27 cellular contexts compared by ENCODE assay signal in the genomic region with DNA sequence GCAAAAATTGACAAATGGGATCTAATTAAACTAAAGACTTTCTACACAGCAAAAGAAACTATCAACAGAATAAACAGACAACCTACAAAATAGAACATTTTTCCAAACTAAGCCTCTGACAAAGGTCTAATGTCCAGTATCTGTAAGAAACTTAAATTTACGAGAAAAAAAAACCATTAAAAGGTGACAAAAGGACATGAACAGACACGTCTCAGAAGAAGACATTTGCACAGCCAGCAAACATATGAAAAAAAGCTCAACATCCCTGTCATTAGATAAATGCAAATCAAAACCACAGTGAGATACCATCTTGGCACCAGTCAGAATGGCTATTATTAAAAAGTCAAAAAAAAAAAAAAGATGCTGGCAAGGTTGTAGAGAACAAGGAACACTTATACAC.
"Had no signal": no experiment of that assay in that cellular context is flagged by ENCODE, and none has a peak within 500 bp of the region (broad histone marks: within the 10 kb centered on the region; RNA-seq: fewer than 3 reads in every experiment).

No MANE protein-coding gene starts in this region.

- H3K79me2 ChIP-seq: parathyroid adenoma had no signal

- H3K4me3 Mint-ChIP-seq: nephron; neural progenitor cell; stimulated activated effector memory CD8-positive, alpha-beta T cell treated with anti-CD3 and anti-CD28 coated beads, Interleukin-12 subunit alpha, Interleukin-12 subunit beta, amount 100 ng/mL, for 72 hours; stimulated activated naive B cell treated with anti-CD40 and anti-IgM and Interleukin-4, amounts not matched to agents 10 μg/mL and 1 μg/mL and 100 μg/mL, for 72 hours; stimulated activated naive CD8-positive, alpha-beta T cell treated with anti-CD3 and anti-CD28 coated beads, Interleukin-15, Interleukin-2, amounts not matched to agents 100 ng/mL and 50 ng/mL, for 24 hours had no signal

- DNase-seq: occipital lobe; ovary; posterior cingulate gyrus; psoas muscle; right cardiac atrium; right lobe of liver; sigmoid colon; small intestine; stimulated activated CD4-positive, alpha-beta T cell treated with anti-CD3 and anti-CD28 coated beads, Interleukin-15, amount 100 ng/mL, for 24 hours; stimulated activated CD4-positive, alpha-beta T cell treated with anti-CD3 and anti-CD28 coated beads, Interleukin-2, amount 100 ng/mL, for 24 hours; stimulated activated CD4-positive, alpha-beta T cell treated with anti-CD3 and anti-CD28 coated beads, Interleukin-2, amount 100 ng/mL, for 48 hours; stimulated activated CD4-positive, alpha-beta T cell treated with anti-CD3 and anti-CD28 coated beads, Interleukin-4, amount 100 ng/mL, for 24 hours; stimulated activated naive B cell treated with anti-CD40 and anti-IgM and Interleukin-4, amounts not matched to agents 10 μg/mL and 1 μg/mL and 100 μg/mL, for 72 hours; stimulated activated naive CD4-positive, alpha-beta T cell treated with Interleukin-2 at 50 U/mL for 16 hours; stomach; thyroid gland; trophoblast cell; upper lobe of left lung had no signal

- H3K4me2 ChIP-seq: neural progenitor cell had no signal

- H3K36me3 Mint-ChIP-seq: neural progenitor cell; stimulated activated effector memory CD8-positive, alpha-beta T cell treated with anti-CD3 and anti-CD28 coated beads, Interleukin-12 subunit alpha, Interleukin-12 subunit beta, amount 100 ng/mL, for 72 hours; stimulated activated naive B cell treated with anti-CD40 and anti-IgM and Interleukin-4, amounts not matched to agents 10 μg/mL and 1 μg/mL and 100 μg/mL, for 72 hours had no signal

- H3K4me1 ChIP-seq: neural progenitor cell, parathyroid adenoma, psoas muscle, right lobe of liver, sigmoid colon, stomach, thyroid gland, tibial nerve, upper lobe of left lung, vagina had no signal

- H3K9me3 Mint-ChIP-seq: neural progenitor cell; stimulated activated naive CD8-positive, alpha-beta T cell treated with anti-CD3 and anti-CD28 coated beads, Interleukin-15, Interleukin-2, amounts not matched to agents 100 ng/mL and 50 ng/mL, for 24 hours had no signal

- ATAC-seq: psoas muscle; right cardiac atrium; right lobe of liver; stimulated activated effector memory CD8-positive, alpha-beta T cell treated with anti-CD3 and anti-CD28 coated beads, Interleukin-12 subunit alpha, Interleukin-12 subunit beta, amount 100 ng/mL, for 72 hours; stimulated activated naive B cell treated with anti-CD40 and anti-IgM and Interleukin-4, amounts not matched to agents 10 μg/mL and 1 μg/mL and 100 μg/mL, for 72 hours had no signal

- H3K27ac ChIP-seq: neural progenitor cell, ovary, parathyroid adenoma, psoas muscle, right lobe of liver, sigmoid colon, stomach, thoracic aorta, thyroid gland, tibial nerve, upper lobe of left lung, vagina had no signal

- H3K27ac Mint-ChIP-seq: nephron; neural progenitor cell; progenitor cell of endocrine pancreas; stimulated activated effector memory CD8-positive, alpha-beta T cell treated with anti-CD3 and anti-CD28 coated beads, Interleukin-12 subunit alpha, Interleukin-12 subunit beta, amount 100 ng/mL, for 72 hours; stimulated activated naive B cell treated with anti-CD40 and anti-IgM and Interleukin-4, amounts not matched to agents 10 μg/mL and 1 μg/mL and 100 μg/mL, for 72 hours; stimulated activated naive CD8-positive, alpha-beta T cell treated with anti-CD3 and anti-CD28 coated beads, Interleukin-15, Interleukin-2, amounts not matched to agents 100 ng/mL and 50 ng/mL, for 24 hours had no signal

- H3K36me3 ChIP-seq: neural progenitor cell, ovary, right lobe of liver, sigmoid colon, stomach, thoracic aorta, thyroid gland, tibial nerve, upper lobe of left lung, vagina had no signal

- H3K9ac ChIP-seq: neural progenitor cell, parathyroid adenoma had no signal

- H3K4me3 ChIP-seq: neural progenitor cell, ovary, psoas muscle, right lobe of liver, sigmoid colon, stomach, thoracic aorta, thyroid gland, tibial nerve, upper lobe of left lung, vagina had no signal

- H2AFZ ChIP-seq: neural progenitor cell, parathyroid adenoma had no signal

- H3K27me3 ChIP-seq: neural progenitor cell, ovary, right lobe of liver, sigmoid colon, stomach, thyroid gland, tibial nerve, upper lobe of left lung, vagina had no signal

- H3K9me3 ChIP-seq: ovary, psoas muscle, right lobe of liver, sigmoid colon, stomach, thoracic aorta, thyroid gland, tibial nerve, upper lobe of left lung, vagina had no signal

- H3K27me3 Mint-ChIP-seq: progenitor cell of endocrine pancreas; stimulated activated naive B cell treated with anti-CD40 and anti-IgM and Interleukin-4, amounts not matched to agents 10 μg/mL and 1 μg/mL and 100 μg/mL, for 72 hours; stimulated activated naive CD8-positive, alpha-beta T cell treated with anti-CD3 and anti-CD28 coated beads, Interleukin-15, Interleukin-2, amounts not matched to agents 100 ng/mL and 50 ng/mL, for 24 hours had no signal

- H3K4me1 Mint-ChIP-seq: nephron; neural progenitor cell; stimulated activated effector memory CD8-positive, alpha-beta T cell treated with anti-CD3 and anti-CD28 coated beads, Interleukin-12 subunit alpha, Interleukin-12 subunit beta, amount 100 ng/mL, for 72 hours; stimulated activated naive B cell treated with anti-CD40 and anti-IgM and Interleukin-4, amounts not matched to agents 10 μg/mL and 1 μg/mL and 100 μg/mL, for 72 hours had no signal
